11 cellular contexts compared by ENCODE assay signal in genomic region chr16:55655709-55656694, GRCh38. TPM values are rescaled to one million over a fixed set of nuclear protein-coding genes. Genes with fewer than 3 reads are reported as not detected.
DNase-seq lines count a peak whose midpoint lies in the region; ATAC-seq and TF ChIP-seq lines count a peak whose summit lies in the region.
"Had no signal": no experiment of that assay in that cellular context is flagged by ENCODE, and none has a peak within 500 bp of the region (broad histone marks: within the 10 kb centered on the region; RNA-seq: fewer than 3 reads in every experiment).

SLC6A2 (plus strand) TSS chr16:55655988; CDS start chr16:55656695, 707 bp downstream.

- ATAC-seq in GM21423 (IDR thresholded peaks at IDR 0.05; ENCODE audit: unreplicated experiment) (no peak), HG03135 (IDR thresholded peaks at IDR 0.05; ENCODE audit: unreplicated experiment) (no peak)
- ATAC-seq in effector memory CD8-positive, alpha-beta T cell (replicated peaks): no peak
- ATAC-seq: left lung had no signal

- H3K27me3 Mint-ChIP-seq in neural crest cell (ENCODE audit: low read depth): peaks cover 56% of the 10 kb centered on the region
- peaks cover 23 to 48% of the 10 kb centered on the region in 2 donors for H3K27me3 Mint-ChIP-seq in effector memory CD8-positive, alpha-beta T cell

- peak; percentile 71 for DNase-seq in ELF-1 (ENCODE audit: low read depth, low spot score)
- DNase-seq in cardiac septum (ENCODE audit: low spot score): peak; percentile 74
- peak; percentile 18 for DNase-seq in neural crest cell (ENCODE audit: low read depth, low spot score)
- DNase-seq in effector memory CD8-positive, alpha-beta T cell: no peak
- no peak for DNase-seq in NCI-H1694 (lab: John Stamatoyannopoulos, UW)
- DNase-seq: NCI-H2029 had no signal

- H3K27ac Mint-ChIP-seq in neural crest cell (ENCODE audit: unreplicated experiment): no peak within 1 kb of the TSS
- no peak within 1 kb of the TSS for H3K27ac Mint-ChIP-seq in effector memory CD8-positive, alpha-beta T cell

- peak within 1 kb of the TSS; percentile 69 for H3K4me3 Mint-ChIP-seq in neural crest cell
- H3K4me3 Mint-ChIP-seq in effector memory CD8-positive, alpha-beta T cell: no peak within 1 kb of the TSS

- H3K4me1 Mint-ChIP-seq in neural crest cell: no peaks in the 10 kb centered on the region
- H3K4me1 Mint-ChIP-seq in effector memory CD8-positive, alpha-beta T cell (ENCODE audit: low read depth in 2 of 2): no peaks in the 10 kb centered on the region

- intact Hi-C loops in cardiac septum (cut with DNase I): no loop called here

- no peaks in the 10 kb centered on the region for H3K36me3 Mint-ChIP-seq in neural crest cell (ENCODE audit: low read depth)
- no peaks in the 10 kb centered on the region for H3K36me3 Mint-ChIP-seq in effector memory CD8-positive, alpha-beta T cell (ENCODE audit: insufficient read depth)

- H3K27ac ChIP-seq in VCaP: no peak within 1 kb of the TSS
- H3K27ac ChIP-seq: C4-2B, left lung had no signal

- TF ChIP-seq CTCF in VCaP (conservative IDR thresholded peaks at IDR 0.05) (peak; percentile 41), neural crest cell (conservative IDR thresholded peaks at IDR 0.05) (no peak)

- H3K9me3 Mint-ChIP-seq in neural crest cell: no peaks in the 10 kb centered on the region
- no peaks in the 10 kb centered on the region for H3K9me3 Mint-ChIP-seq in effector memory CD8-positive, alpha-beta T cell

RNA-seq across cellular contexts. Expression of gene SLC6A2, which starts in this region (rescaled TPM):
- total RNA-seq in cardiac septum (not detected), neural crest cell (not detected in 2 replicates)
- total RNA-seq: left lung had no signal

Comparison
In these comparisons a context has a peak if more than half of its experiments do, and no peak if none do; other contexts are left out.
1. Peak in DNase-seq in cardiac septum; RNA of the gene not detected or under 1 TPM.
2. Peak in DNase-seq in neural crest cell; RNA of the gene not detected or under 1 TPM.